ENCODE assay signal across 10 cellular contexts in genomic region chr4:2696423-2696822, GRCh38. TPM values are rescaled to one million over a fixed set of nuclear protein-coding genes. Genes with fewer than 3 reads are reported as not detected.
DNase-seq lines count a peak whose midpoint lies in the region; ATAC-seq and TF ChIP-seq lines count a peak whose summit lies in the region.
"Had no signal": no experiment of that assay in that cellular context is flagged by ENCODE, and none has a peak within 500 bp of the region (broad histone marks: within the 10 kb centered on the region; RNA-seq: fewer than 3 reads in every experiment).

No MANE protein-coding gene starts in this region.

- ATAC-seq in GM19351 (IDR thresholded peaks at IDR 0.05; ENCODE audit: unreplicated experiment) (peak; percentile 91), HG03025 (IDR thresholded peaks at IDR 0.05; ENCODE audit: low FRiP score, unreplicated experiment) (peak; percentile 75)

- H3K36me3 ChIP-seq in GM06990 (ENCODE audit: control insufficient read depth, insufficient read depth, low read length) (peaks cover 34% of the 10 kb centered on the region), OCI-LY1 (ENCODE audit: insufficient read depth, low read length) (peaks cover 46% of the 10 kb centered on the region; the same call in 1 of the 2 replicates), tibial nerve (peaks cover 0 to 98% (median 34%) of the 10 kb centered on the region in 3 donors), suprapubic skin (peaks cover 97% of the 10 kb centered on the region)

- peak overlapping the region; percentile 99 for H3K27ac ChIP-seq in OCI-LY1 (ENCODE audit: low read depth, low read length, poor library complexity, severe bottlenecking)
- no peak overlapping the region for H3K27ac ChIP-seq in tibial nerve
- H3K27ac ChIP-seq in suprapubic skin, result no peak overlapping the region
- H3K27ac ChIP-seq: C4-2B, SK-N-MC had no signal

- H3K4me2 ChIP-seq in OCI-LY1 (ENCODE audit: low read length), result peak overlapping the region; percentile 31

- no peak for TF ChIP-seq EP300 in tibial nerve (IDR thresholded peaks at IDR 0.05)
- TF ChIP-seq EP300 in suprapubic skin (IDR thresholded peaks at IDR 0.05), result no peak

- WGBS in tibial nerve, 2 donors, result 86 to 95% methylated on average over 14 of the region's 14 CpGs
- WGBS in suprapubic skin, result 88% methylated on average over 14 of the region's 14 CpGs

- no peaks in the 10 kb centered on the region for H3K9me2 ChIP-seq in OCI-LY1 (ENCODE audit: low read depth, low read length)

- H3K4me1 ChIP-seq in OCI-LY1 (ENCODE audit: insufficient read depth, low read length, severe bottlenecking), result peaks cover 51% of the 10 kb centered on the region
- H3K4me1 ChIP-seq in tibial nerve, result no peaks in the 10 kb centered on the region
- no peaks in the 10 kb centered on the region for H3K4me1 ChIP-seq in suprapubic skin

- peak; percentile 86 for DNase-seq in GM06990 (ENCODE audit: extremely low read depth, insufficient read length)
- no peak for DNase-seq in AML-193 (lab: John Stamatoyannopoulos, UW)
- DNase-seq in activated effector memory CD4-positive, alpha-beta T cell treated with Interleukin-2 at 50 U/mL for 16 hours, result no peak
- DNase-seq in tibial nerve (ENCODE audit: low spot score in 2 of 2), result no peak
- no peak for DNase-seq in suprapubic skin (ENCODE audit: low spot score in 2 of 2)

- H3K4me3 ChIP-seq in GM06990 (replicated peaks; ENCODE audit: low read depth, low read length) (no peak overlapping the region; the same call in 1 of the 2 replicates), OCI-LY1 (ENCODE audit: low read depth, low read length, poor library complexity, severe bottlenecking) (no peak overlapping the region), tibial nerve (no peak overlapping the region), suprapubic skin (no peak overlapping the region)
- H3K4me3 ChIP-seq: SK-N-MC had no signal

- peak; percentile 28 for TF ChIP-seq CTCF in GM06990 (IDR thresholded peaks at IDR 0.05; ENCODE audit: insufficient read depth, low read length, poor library complexity, severe bottlenecking)
- TF ChIP-seq CTCF in OCI-LY1 (IDR thresholded peaks at IDR 0.05; ENCODE audit: low read length), result no peak
- TF ChIP-seq CTCF in tibial nerve (IDR thresholded peaks at IDR 0.05), result no peak
- TF ChIP-seq CTCF in suprapubic skin (IDR thresholded peaks at IDR 0.05), result no peak

- H3K9me3 ChIP-seq in OCI-LY1 (ENCODE audit: low read length) (no peaks in the 10 kb centered on the region), tibial nerve (no peaks in the 10 kb centered on the region), suprapubic skin (no peaks in the 10 kb centered on the region)

- TF ChIP-seq POLR2A in tibial nerve (IDR thresholded peaks at IDR 0.05), result no peak
- no peak for TF ChIP-seq POLR2A in suprapubic skin (IDR thresholded peaks at IDR 0.05)

- H3F3A ChIP-seq in OCI-LY1 (ENCODE audit: insufficient read depth, low read length), result no peaks in the 10 kb centered on the region

- H4K20me1 ChIP-seq in OCI-LY1 (ENCODE audit: insufficient read depth, low read length), result no peaks in the 10 kb centered on the region

- H3K79me2 ChIP-seq in OCI-LY1 (ENCODE audit: insufficient read depth, low read length), result no peaks in the 10 kb centered on the region

- no peaks in the 10 kb centered on the region for H3K27me3 ChIP-seq in GM06990 (replicated peaks; ENCODE audit: control insufficient read depth, insufficient read depth, low read length)
- no peaks in the 10 kb centered on the region for H3K27me3 ChIP-seq in OCI-LY1 (ENCODE audit: insufficient read depth, low read length)
- no peaks in the 10 kb centered on the region for H3K27me3 ChIP-seq in tibial nerve
- H3K27me3 ChIP-seq in suprapubic skin, result no peaks in the 10 kb centered on the region

- no peak overlapping the region for H2AFZ ChIP-seq in OCI-LY1 (ENCODE audit: low read length)

- peak overlapping the region; percentile 48; the same call in 1 of the 2 replicates for H3K9ac ChIP-seq in OCI-LY1 (ENCODE audit: low read length)

RNA-seq across cellular contexts. Expression of gene TNIP2, which starts 59.7 kb away (rescaled TPM):
- total RNA-seq in tibial nerve, result 100 to 1,000 TPM in 1 of 4 donors, 10 to 100 TPM in 3; 78.3 to 110 (median 89.3) TPM
- 10 to 100 TPM; 21.8 to 36.0 (median 30.8) TPM for total RNA-seq in suprapubic skin
